8 cellular contexts compared by ENCODE assay signal in the genomic region with DNA sequence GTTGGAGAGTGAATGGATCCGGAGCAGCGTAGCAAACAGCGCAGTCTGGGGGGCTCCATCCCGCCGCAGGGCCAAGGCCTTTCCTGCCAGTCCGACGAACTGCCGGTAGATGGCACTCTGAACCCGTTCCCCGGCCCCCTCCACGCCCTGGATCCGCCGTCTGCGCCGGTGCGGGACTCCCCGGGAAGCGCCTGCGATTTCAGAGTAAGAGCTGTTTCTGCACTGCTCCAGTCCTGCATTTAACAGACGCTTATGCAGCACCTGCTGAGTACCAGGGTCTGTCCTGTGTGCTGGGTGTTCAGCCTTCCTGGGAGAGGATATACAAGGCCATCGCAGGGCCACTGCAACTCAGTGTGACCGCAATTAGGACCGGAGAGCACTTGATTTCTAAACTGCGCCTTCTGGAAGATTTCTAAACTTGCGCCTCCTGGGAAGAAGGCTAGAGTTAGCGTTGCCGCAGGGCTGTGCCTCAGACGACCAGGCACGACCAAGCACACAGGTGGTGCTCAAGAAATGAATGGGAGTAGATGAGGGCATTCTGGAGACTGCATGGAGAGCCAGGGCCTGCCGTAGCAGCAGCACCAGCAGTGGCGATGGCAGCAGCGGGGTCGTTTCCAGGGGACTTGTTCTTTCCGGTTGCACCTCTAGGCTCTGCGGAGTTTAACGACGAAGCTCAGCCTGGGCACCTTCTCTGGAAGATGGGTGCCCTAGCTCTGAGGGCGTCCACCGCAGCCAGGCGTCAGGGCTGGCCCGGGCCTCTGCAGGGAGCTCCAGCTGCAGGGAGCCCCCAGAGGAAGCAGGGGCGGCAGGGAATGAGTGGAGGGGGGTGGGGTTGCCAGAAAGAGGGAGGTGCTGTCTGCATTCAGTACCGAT. TPM values are rescaled to one million over a fixed set of nuclear protein-coding genes. Genes with fewer than 3 reads are reported as not detected.
DNase-seq lines count a peak whose midpoint lies in the region; ATAC-seq and TF ChIP-seq lines count a peak whose summit lies in the region.

No MANE protein-coding gene starts in this region.

- H3K4me3 ChIP-seq in SK-N-SH (ENCODE audit: low read depth in 2 of 2, low read length in 1 of 2) = peak overlapping the region in 1 of 2 experiments; percentile 50; a peak in 1 of 4 replicates

- H3K4me3 Mint-ChIP-seq in CD14-positive monocyte = peak overlapping the region; percentile 74 to 95
- H3K4me3 Mint-ChIP-seq in type B pancreatic cell = peak overlapping the region; percentile 83

- H3K27me3 ChIP-seq in SK-N-SH (ENCODE audit: insufficient read depth) = peaks cover 51% of the 10 kb centered on the region

- H3K27ac ChIP-seq in SK-N-SH (ENCODE audit: low read depth in 2 of 2, low read length in 1 of 2) = no peak overlapping the region

- H3K9ac ChIP-seq in SK-N-SH = no peak overlapping the region

- TF ChIP-seq EP300 in SK-N-SH (IDR thresholded peaks at IDR 0.05; ENCODE audit: borderline replicate concordance in 1 of 2, low read depth in 1 of 2, low read length in 1 of 2) = no peak

- POLR2A ChIA-PET in SK-N-SH (lab: Yijun Ruan, JAX) = interaction anchor here (1.0 to 1.2 kb wide), 2 partner anchors 84 to 86 kb away, joined by 3 read pairs; no protein-coding TSS in a partner anchor

- H3K27ac Mint-ChIP-seq in CD14-positive monocyte (no peak overlapping the region), type B pancreatic cell (no peak overlapping the region)

- H3K4me1 ChIP-seq in SK-N-SH (ENCODE audit: control insufficient read depth in 1 of 2, insufficient read depth in 2 of 2, low read depth in 1 of 2, low read length in 1 of 2) = peaks cover 0 to 3% of the 10 kb centered on the region in 2 experiments; a peak in 1 of 4 replicates

- H3K36me3 Mint-ChIP-seq in CD14-positive monocyte (no peaks in the 10 kb centered on the region), type B pancreatic cell (no peaks in the 10 kb centered on the region)

- intact Hi-C loops in CD14-positive monocyte (cut with micrococcal nuclease) = loop anchor here (2.0 to 5.0 kb wide), 3 partner anchors 82 to 101 kb away; no protein-coding TSS in a partner anchor
- intact Hi-C loops in Right ventricle myocardium inferior (cut with DNase I) = loop anchor here (1.0 to 5.0 kb wide), 2 partner anchors 86 to 366 kb away; a partner anchor contains a TSS

- H3K27me3 Mint-ChIP-seq in CD14-positive monocyte (ENCODE audit: low read depth in 3 of 3) (peaks cover 33 to 53% (median 43%) of the 10 kb centered on the region in 3 donors), type B pancreatic cell (peaks cover 87% of the 10 kb centered on the region)

- H3K9me3 ChIP-seq in SK-N-SH = no peaks in the 10 kb centered on the region

- no peaks in the 10 kb centered on the region for H3K36me3 ChIP-seq in SK-N-SH (replicated peaks in 1 of 2; ENCODE audit: control insufficient read depth in 1 of 2, insufficient read depth in 2 of 2, low read length in 1 of 2)

- H3K9me3 Mint-ChIP-seq in CD14-positive monocyte (peaks cover 0 to 3% (median 0%) of the 10 kb centered on the region in 7 donors), type B pancreatic cell (no peaks in the 10 kb centered on the region)

- no peaks in the 10 kb centered on the region for H3K9me2 ChIP-seq in SK-N-SH

- H3K4me1 Mint-ChIP-seq in CD14-positive monocyte (peaks cover 15% of the 10 kb centered on the region), type B pancreatic cell (ENCODE audit: unreplicated experiment) (peaks cover 13% of the 10 kb centered on the region)

- no peaks in the 10 kb centered on the region for H3K79me2 ChIP-seq in SK-N-SH (ENCODE audit: insufficient read depth)

- DNase-seq in CD14-positive monocyte (ENCODE audit: low spot score) = peak; percentile 67
- DNase-seq in LHCN-M2 (ENCODE audit: low read depth) = peak; percentile 41
- DNase-seq in SK-N-SH = peak; percentile 94
- DNase-seq in activated naive CD4-positive, alpha-beta T cell treated with anti-CD3 and anti-CD28 coated beads, Interleukin-2, amount 50 U/mL, for 16 hours = peak; percentile 70
- peak; percentile 84 for DNase-seq in Right ventricle myocardium inferior (ENCODE audit: missing footprints)
- DNase-seq in pons (ENCODE audit: low spot score) = peak; percentile 45
- peak; percentile 91 for DNase-seq in type B pancreatic cell (ENCODE audit: extremely low spot score, unreplicated experiment)

- H4K20me1 ChIP-seq in SK-N-SH (ENCODE audit: insufficient read depth) = no peaks in the 10 kb centered on the region

- ATAC-seq in GM19467 (IDR thresholded peaks at IDR 0.05; ENCODE audit: unreplicated experiment) = peak; percentile 62
- peak; percentile 88 for ATAC-seq in Right ventricle myocardium inferior

- H3F3A ChIP-seq in SK-N-SH (replicated peaks; ENCODE audit: insufficient read depth) = no peaks in the 10 kb centered on the region

- H3K4me2 ChIP-seq in SK-N-SH = peak overlapping the region; percentile 55; the same call in 1 of the 2 replicates

- CTCF ChIA-PET in SK-N-SH (lab: Yijun Ruan, JAX) = interaction anchor here (0.6 to 18.5 kb wide), 77 partner anchors 9 to 744 kb away, joined by 3 to 791 read pairs (median 5); a partner anchor contains a TSS

- TF ChIP-seq CTCF in CD14-positive monocyte (IDR thresholded peaks at IDR 0.05) = peak; percentile 81
- TF ChIP-seq CTCF in SK-N-SH (IDR thresholded peaks at IDR 0.05) = peak; percentile 89
- TF ChIP-seq CTCF in type B pancreatic cell (conservative IDR thresholded peaks at IDR 0.05) = peak; percentile 93

- WGBS in SK-N-SH (ENCODE audit: low lambda C conversion rate) = 54% methylated on average over 25 of the region's 43 CpGs

- TF ChIP-seq RAD21 in SK-N-SH (IDR thresholded peaks at IDR 0.05; ENCODE audit: low read length) = peak; percentile 90

- H2AFZ ChIP-seq in SK-N-SH (ENCODE audit: low read depth) = peak overlapping the region; percentile 67

TF ChIP-seq in SK-N-SH, 30 proteins besides CTCF, POLR2A, EP300 and RAD21 (continues in another document):
- TF ChIP-seq RCOR1 (IDR thresholded peaks at IDR 0.05; ENCODE audit: low read length) (0 out of 2 replicates have a peak, but pooled peaks have one; percentile 17), ELF1 (IDR thresholded peaks at IDR 0.05) (no peak), FOXJ3 (CRISPR knock-in tag; IDR thresholded peaks at IDR 0.05) (no peak), RFX5 (IDR thresholded peaks at IDR 0.05; ENCODE audit: low read length) (no peak), RXRA (IDR thresholded peaks at IDR 0.05; ENCODE audit: borderline replicate concordance, low read depth) (no peak), NRF1 (IDR thresholded peaks at IDR 0.05; ENCODE audit: low read depth, low read length) (peak; percentile 52), GATA2 (CRISPR knock-in tag; IDR thresholded peaks at IDR 0.05) (no peak)
- TF ChIP-seq, protein P1, sequence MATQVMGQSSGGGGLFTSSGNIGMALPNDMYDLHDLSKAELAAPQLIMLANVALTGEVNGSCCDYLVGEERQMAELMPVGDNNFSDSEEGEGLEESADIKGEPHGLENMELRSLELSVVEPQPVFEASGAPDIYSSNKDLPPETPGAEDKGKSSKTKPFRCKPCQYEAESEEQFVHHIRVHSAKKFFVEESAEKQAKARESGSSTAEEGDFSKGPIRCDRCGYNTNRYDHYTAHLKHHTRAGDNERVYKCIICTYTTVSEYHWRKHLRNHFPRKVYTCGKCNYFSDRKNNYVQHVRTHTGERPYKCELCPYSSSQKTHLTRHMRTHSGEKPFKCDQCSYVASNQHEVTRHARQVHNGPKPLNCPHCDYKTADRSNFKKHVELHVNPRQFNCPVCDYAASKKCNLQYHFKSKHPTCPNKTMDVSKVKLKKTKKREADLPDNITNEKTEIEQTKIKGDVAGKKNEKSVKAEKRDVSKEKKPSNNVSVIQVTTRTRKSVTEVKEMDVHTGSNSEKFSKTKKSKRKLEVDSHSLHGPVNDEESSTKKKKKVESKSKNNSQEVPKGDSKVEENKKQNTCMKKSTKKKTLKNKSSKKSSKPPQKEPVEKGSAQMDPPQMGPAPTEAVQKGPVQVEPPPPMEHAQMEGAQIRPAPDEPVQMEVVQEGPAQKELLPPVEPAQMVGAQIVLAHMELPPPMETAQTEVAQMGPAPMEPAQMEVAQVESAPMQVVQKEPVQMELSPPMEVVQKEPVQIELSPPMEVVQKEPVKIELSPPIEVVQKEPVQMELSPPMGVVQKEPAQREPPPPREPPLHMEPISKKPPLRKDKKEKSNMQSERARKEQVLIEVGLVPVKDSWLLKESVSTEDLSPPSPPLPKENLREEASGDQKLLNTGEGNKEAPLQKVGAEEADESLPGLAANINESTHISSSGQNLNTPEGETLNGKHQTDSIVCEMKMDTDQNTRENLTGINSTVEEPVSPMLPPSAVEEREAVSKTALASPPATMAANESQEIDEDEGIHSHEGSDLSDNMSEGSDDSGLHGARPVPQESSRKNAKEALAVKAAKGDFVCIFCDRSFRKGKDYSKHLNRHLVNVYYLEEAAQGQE (IDR thresholded peaks at IDR 0.05; ENCODE audit: low read depth, low read length) = no peak
- TF ChIP-seq, protein P2, sequence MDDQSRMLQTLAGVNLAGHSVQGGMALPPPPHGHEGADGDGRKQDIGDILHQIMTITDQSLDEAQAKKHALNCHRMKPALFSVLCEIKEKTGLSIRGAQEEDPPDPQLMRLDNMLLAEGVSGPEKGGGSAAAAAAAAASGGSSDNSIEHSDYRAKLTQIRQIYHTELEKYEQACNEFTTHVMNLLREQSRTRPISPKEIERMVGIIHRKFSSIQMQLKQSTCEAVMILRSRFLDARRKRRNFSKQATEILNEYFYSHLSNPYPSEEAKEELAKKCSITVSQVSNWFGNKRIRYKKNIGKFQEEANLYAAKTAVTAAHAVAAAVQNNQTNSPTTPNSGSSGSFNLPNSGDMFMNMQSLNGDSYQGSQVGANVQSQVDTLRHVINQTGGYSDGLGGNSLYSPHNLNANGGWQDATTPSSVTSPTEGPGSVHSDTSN (IDR thresholded peaks at IDR 0.05) = no peak

RNA-seq across cellular contexts. Expression of a gene that starts 14.3 kb away (rescaled TPM):
- under 1 TPM; 0.29 to 0.50 TPM for polyA plus RNA-seq in CD14-positive monocyte
- total RNA-seq in LHCN-M2 (2014; rRNA removed) = not detected in 2 replicates
- not detected for polyA plus RNA-seq in LHCN-M2 (2012)
- not detected in 2 replicates for polyA plus RNA-seq in SK-N-SH (2012; rRNA removed)
- not detected in 2 replicates for polyA plus RNA-seq in SK-N-SH (2012; cell fraction: cytosol; rRNA removed)
- polyA plus RNA-seq in SK-N-SH (2012; cell fraction: nucleus; rRNA removed) = not detected in 2 replicates
- not detected for total RNA-seq in Right ventricle myocardium inferior
- total RNA-seq in type B pancreatic cell (ENCODE audit: low replicate concordance) = not detected in 2 replicates

RNA-seq across cellular contexts. Expression of a gene that starts 19.3 kb away (rescaled TPM):
- under 1 TPM; 0.14 to 0.15 TPM for polyA plus RNA-seq in CD14-positive monocyte
- not detected in 2 replicates for total RNA-seq in LHCN-M2 (2014; rRNA removed)
- polyA plus RNA-seq in LHCN-M2 (2012) = not detected
- polyA plus RNA-seq in SK-N-SH (2012; rRNA removed) = not detected in 2 replicates
- polyA plus RNA-seq in SK-N-SH (2012; cell fraction: cytosol; rRNA removed) = not detected in 2 replicates
- polyA plus RNA-seq in SK-N-SH (2012; cell fraction: nucleus; rRNA removed) = not detected in 2 replicates
- not detected for total RNA-seq in Right ventricle myocardium inferior
- total RNA-seq in type B pancreatic cell (ENCODE audit: low replicate concordance) = not detected in 2 replicates

Comparison
In these comparisons a context has a peak if more than half of its experiments do, and no peak if none do; other contexts are left out.
1. DNase-seq: peak in every context shown above with its lines; median percentile 94 in SK-N-SH; 91 in type B pancreatic cell; 84 in Right ventricle myocardium inferior; 70 in activated naive CD4-positive, alpha-beta T cell treated with anti-CD3 and anti-CD28 coated beads, Interleukin-2, amount 50 U/mL, for 16 hours; 67 in CD14-positive monocyte; 45 in pons; 41 in LHCN-M2.